ENCODE assay signal across 1 cellular context in genomic region chr9:97468658-97469448, GRCh38.
A peak's percentile ranks its signal among the peaks of the same experiment; 100 is the strongest.
TF ChIP-seq lines count a peak whose summit lies in the region.

No MANE protein-coding gene starts in this region.

TF ChIP-seq in K562, 482 proteins besides CTCF, POLR2A, EP300 and RAD21 (continued from another document and continues in another):
- TF ChIP-seq ZNF592 (IDR thresholded peaks at IDR 0.05) (no peak), ZNF609 (CRISPR knock-in tag; IDR thresholded peaks at IDR 0.05; ENCODE audit: borderline replicate concordance) (no peak), KDM2B (CRISPR knock-in tag; IDR thresholded peaks at IDR 0.05) (no peak), NCOA2 (IDR thresholded peaks at IDR 0.05; ENCODE audit: partially characterized antibody in 2 of 2) (no peak), NFIX (CRISPR knock-in tag; IDR thresholded peaks at IDR 0.05; ENCODE audit: low read depth) (no peak), RHOXF2B (CRISPR knock-in tag; conservative IDR thresholded peaks at IDR 0.05) (no peak), TBL1XR1 (IDR thresholded peaks at IDR 0.05; ENCODE audit: low read length in 2 of 2) (peak; percentile 47 to 48; a peak in 1 of 4 replicates), MAFG (tag; conservative IDR thresholded peaks at IDR 0.05) (no peak), NFYB (IDR thresholded peaks at IDR 0.05; ENCODE audit: extremely low read depth, insufficient read length) (no peak), PCBP1 (IDR thresholded peaks at IDR 0.05; ENCODE audit: low read depth, low read length, poor library complexity, severe bottlenecking) (no peak), RBM39 (optimal IDR thresholded peaks at IDR 0.05; ENCODE audit: low read depth, low read length) (no peak), ZZZ3 (IDR thresholded peaks at IDR 0.05) (0 out of 2 replicates have a peak, but pooled peaks have one; percentile 28), HES1 (IDR thresholded peaks at IDR 0.05; ENCODE audit: low read depth) (no peak), ZNF253 (CRISPR knock-in tag; conservative IDR thresholded peaks at IDR 0.05) (no peak), POLR2H (tag; IDR thresholded peaks at IDR 0.05; ENCODE audit: low read depth) (no peak), ZNF318 (IDR thresholded peaks at IDR 0.05; ENCODE audit: borderline replicate concordance in 1 of 2, low read depth in 1 of 2) (no peak), GTF2E2 (tag; IDR thresholded peaks at IDR 0.05) (no peak), ZBTB43 (CRISPR knock-in tag; IDR thresholded peaks at IDR 0.05) (no peak), ZSCAN29 (IDR thresholded peaks at IDR 0.05) (no peak), IRF1 (CRISPR knock-in tag; IDR thresholded peaks at IDR 0.05; ENCODE audit: borderline replicate concordance) (no peak), KLF1 (tag; IDR thresholded peaks at IDR 0.05) (no peak), THRA (IDR thresholded peaks at IDR 0.05) (no peak), HDAC1 (IDR thresholded peaks at IDR 0.05) (no peak), NFIC (IDR thresholded peaks at IDR 0.05) (peak; percentile 86), ARID2 (IDR thresholded peaks at IDR 0.05) (peak; percentile 64; the same call in 1 of the 2 replicates), SAP30 (IDR thresholded peaks at IDR 0.05; ENCODE audit: borderline replicate concordance, insufficient read depth, low read depth, low read length, poor library complexity, severe bottlenecking) (no peak), ETS1 (conservative IDR thresholded peaks at IDR 0.05; ENCODE audit: control insufficient read depth, low read depth, low read length) (no peak), TAL1 (IDR thresholded peaks at IDR 0.05) (no peak), BHLHE40 (IDR thresholded peaks at IDR 0.05; ENCODE audit: low read length) (0 out of 2 replicates have a peak, but pooled peaks have one; percentile 10), PYGO2 (tag; IDR thresholded peaks at IDR 0.05) (no peak), L3MBTL2 (IDR thresholded peaks at IDR 0.05) (no peak), HMG20B (CRISPR knock-in tag; IDR thresholded peaks at IDR 0.05) (no peak), TFAM (CRISPR knock-in tag; conservative IDR thresholded peaks at IDR 0.05) (no peak), ZNF77 (CRISPR knock-in tag; IDR thresholded peaks at IDR 0.05) (no peak), ZNF23 (CRISPR knock-in tag; IDR thresholded peaks at IDR 0.05) (no peak), TRIM24 (IDR thresholded peaks at IDR 0.05) (no peak), THRAP3 (IDR thresholded peaks at IDR 0.05; ENCODE audit: borderline replicate concordance) (no peak), PHB (CRISPR knock-in tag; IDR thresholded peaks at IDR 0.05) (no peak), SMARCE1 (IDR thresholded peaks at IDR 0.05) (no peak), STAT5A (IDR thresholded peaks at IDR 0.05; ENCODE audit: borderline replicate concordance, low read length) (no peak), TAF7 (tag; IDR thresholded peaks at IDR 0.05) (no peak), STAG1 (CRISPR knock-in tag; IDR thresholded peaks at IDR 0.05; ENCODE audit: borderline replicate concordance) (peak; percentile 90; the same call in 1 of the 2 replicates), ZNF24 (IDR thresholded peaks at IDR 0.05) (no peak), TCFL5 (CRISPR knock-in tag; conservative IDR thresholded peaks at IDR 0.05) (no peak)
